Comparison of ENCODE assay signal across 8 cellular contexts in genomic region chr1:201153474-201154388, GRCh38. TPM values are rescaled to one million over a fixed set of nuclear protein-coding genes. Genes with fewer than 3 reads are reported as not detected.
DNase-seq lines count a peak whose midpoint lies in the region; ATAC-seq, FAIRE-seq and TF ChIP-seq lines count a peak whose summit lies in the region.

No MANE protein-coding gene starts in this region.

- POLR2A ChIA-PET in Panc1 (lab: Charles Lee) = no interaction called here
- POLR2A ChIA-PET in naive thymus-derived CD4-positive, alpha-beta T cell (lab: Charles Lee) = interaction anchor here (0.6 to 1.9 kb wide), 9 partner anchors 11 to 1871 kb away, joined by 3 to 11 read pairs (median 3); no protein-coding TSS in a partner anchor

- H3K36me3 ChIP-seq in Panc1 (ENCODE audit: control insufficient read depth, insufficient read depth, low read length) = peaks cover 3% of the 10 kb centered on the region; the same call in 1 of the 2 replicates
- H3K36me3 ChIP-seq in effector memory CD4-positive, alpha-beta T cell (ENCODE audit: control insufficient read depth, insufficient read depth, low read length) = no peaks in the 10 kb centered on the region
- peaks cover 0 to 36% (median 0%) of the 10 kb centered on the region in 3 experiments for H3K36me3 ChIP-seq in naive thymus-derived CD4-positive, alpha-beta T cell (ENCODE audit: control insufficient read depth in 2 of 3, insufficient read depth in 3 of 3, low read length in 3 of 3)

- H3K27ac ChIP-seq in Panc1 (ENCODE audit: low read length) = peak overlapping the region; percentile 86
- no peak overlapping the region for H3K27ac ChIP-seq in effector memory CD4-positive, alpha-beta T cell (ENCODE audit: insufficient read depth, low read length, poor library complexity, severe bottlenecking)
- peak overlapping the region; percentile 65 for H3K27ac ChIP-seq in naive thymus-derived CD4-positive, alpha-beta T cell (ENCODE audit: low read depth, low read length)

- CTCF ChIA-PET in Panc1 (lab: Charles Lee) = no interaction called here
- CTCF ChIA-PET in naive thymus-derived CD4-positive, alpha-beta T cell (lab: Charles Lee) = interaction anchor here (0.6 to 1.8 kb wide), 5 partner anchors 9 to 182 kb away, joined by 3 to 5 read pairs (median 3); no protein-coding TSS in a partner anchor

- FAIRE-seq in GM19239 (lab: Jason Lieb, UNC) = no peak

- no peaks in the 10 kb centered on the region for H3K9me3 ChIP-seq in Panc1 (ENCODE audit: control insufficient read depth, insufficient read depth, low read depth, low read length)
- no peaks in the 10 kb centered on the region for H3K9me3 ChIP-seq in effector memory CD4-positive, alpha-beta T cell (ENCODE audit: control insufficient read depth, low read length)
- no peaks in the 10 kb centered on the region for H3K9me3 ChIP-seq in naive thymus-derived CD4-positive, alpha-beta T cell (ENCODE audit: control insufficient read depth in 2 of 3, low read length in 3 of 3)

- intact Hi-C loops in Panc1 (cut with micrococcal nuclease; ENCODE audit: unreplicated experiment) = loop anchor here (5.0 kb wide), 1 partner anchor 69 kb away; no protein-coding TSS in a partner anchor
- intact Hi-C loops in naive thymus-derived CD4-positive, alpha-beta T cell (cut with micrococcal nuclease) = loop anchor here (1.0 to 10.0 kb wide), 13 partner anchors 17 to 1801 kb away; partner anchors contain the start of genes ADIPOR1 (in 1 of the 2), IPO9 (in 1 of the 2), KIF21B (in 1 of the 2) and TIMM17A (in 1 of the 2)

- peak overlapping the region; percentile 65 to 72 for H3K4me3 ChIP-seq in Panc1 (ENCODE audit: low read depth in 2 of 2, low read length in 2 of 2)
- H3K4me3 ChIP-seq in effector memory CD4-positive, alpha-beta T cell (ENCODE audit: insufficient read depth, low read depth, low read length, poor library complexity, severe bottlenecking) = peak overlapping the region; percentile 86
- peak overlapping the region; percentile 48 for H3K4me3 ChIP-seq in naive thymus-derived CD4-positive, alpha-beta T cell (ENCODE audit: low read length)

- H3K4me1 ChIP-seq in Panc1 (ENCODE audit: control insufficient read depth, insufficient read depth, low read length) = peaks cover 11% of the 10 kb centered on the region
- H3K4me1 ChIP-seq in effector memory CD4-positive, alpha-beta T cell (ENCODE audit: control insufficient read depth, insufficient read depth, low read length, poor library complexity, severe bottlenecking) = peaks cover 8% of the 10 kb centered on the region
- H3K4me1 ChIP-seq in naive thymus-derived CD4-positive, alpha-beta T cell (ENCODE audit: control insufficient read depth in 2 of 2, insufficient read depth in 2 of 2, low read length in 2 of 2) = peaks cover 7 to 14% of the 10 kb centered on the region in 2 donors

- in situ Hi-C loops in Panc1 (cut with HindIII; ENCODE audit: low pct_unique_long_range_greater_than_20kb, low sequenced_read_pairs) = no loop called here

- peaks cover 5 to 22% (median 9%) of the 10 kb centered on the region in 5 donors for H3K27me3 Mint-ChIP-seq in naive thymus-derived CD4-positive, alpha-beta T cell

- no peak for TF ChIP-seq CTCF in Panc1 (IDR thresholded peaks at IDR 0.05)

- peak overlapping the region; percentile 86 to 94 (median 93) for H3K4me3 Mint-ChIP-seq in naive thymus-derived CD4-positive, alpha-beta T cell

- no peaks in the 10 kb centered on the region for H3K9me3 Mint-ChIP-seq in naive thymus-derived CD4-positive, alpha-beta T cell

- H3K27ac Mint-ChIP-seq in naive thymus-derived CD4-positive, alpha-beta T cell = peak overlapping the region; percentile 83 to 96 (median 91)

- H3K36me3 Mint-ChIP-seq in naive thymus-derived CD4-positive, alpha-beta T cell = peaks cover 0 to 17% (median 7%) of the 10 kb centered on the region in 5 donors

- H3K27me3 ChIP-seq in Panc1 (ENCODE audit: control insufficient read depth, insufficient read depth, low read length) = no peaks in the 10 kb centered on the region; the same call in 1 of the 2 replicates
- no peaks in the 10 kb centered on the region for H3K27me3 ChIP-seq in effector memory CD4-positive, alpha-beta T cell (replicated peaks; ENCODE audit: control insufficient read depth, insufficient read depth, low read length, poor library complexity, severe bottlenecking)
- no peaks in the 10 kb centered on the region for H3K27me3 ChIP-seq in naive thymus-derived CD4-positive, alpha-beta T cell (ENCODE audit: control insufficient read depth in 2 of 2, insufficient read depth in 2 of 2, low read length in 2 of 2)

- H3K4me1 Mint-ChIP-seq in naive thymus-derived CD4-positive, alpha-beta T cell = peaks cover 12 to 36% (median 20%) of the 10 kb centered on the region in 7 donors

- peak; percentile 50 for ATAC-seq in HG03139 (IDR thresholded peaks at IDR 0.05; ENCODE audit: unreplicated experiment)
- peak; percentile 91 for ATAC-seq in Panc1
- peak; percentile 80 for ATAC-seq in naive thymus-derived CD4-positive, alpha-beta T cell

- no TSS peak for BruUV-seq in Panc1 (replicated peaks; lab: Mats Ljungman, UMichigan)

- DNase-seq in DMS53 treated with DMSO at 0.1 percent for 48 hours (lab: John Stamatoyannopoulos, UW; ENCODE audit: unreplicated experiment) (peak; percentile 73), GM19239 (ENCODE audit: insufficient read length, low spot score) (peak; percentile 71), Panc1 (ENCODE audit: low read depth, low spot score) (no peak), cortex of kidney (lab: John Stamatoyannopoulos, UW) (no peak), KG1 (lab: John Stamatoyannopoulos, UW) (no peak)
- DNase-seq in effector memory CD4-positive, alpha-beta T cell = no peak
- no peak for DNase-seq in naive thymus-derived CD4-positive, alpha-beta T cell

RNA-seq across cellular contexts. Expression of gene TMEM9, which starts 0.5 kb away (rescaled TPM):
- total RNA-seq in Panc1 (2021; ENCODE audit: unreplicated experiment) = 50.2 TPM
- 92.7 TPM for polyA plus RNA-seq in Panc1 (2012; ENCODE audit: insufficient read length)
- 10 to 100 TPM; 15.3 to 24.5 (median 16.7) TPM for total RNA-seq in naive thymus-derived CD4-positive, alpha-beta T cell
- 10 to 100 TPM; 32.1 to 56.4 TPM for polyA plus RNA-seq in naive thymus-derived CD4-positive, alpha-beta T cell

RNA-seq across cellular contexts. Expression of gene ASCL5, which starts 26.7 kb away (rescaled TPM):
- total RNA-seq in Panc1 (2021; ENCODE audit: unreplicated experiment) = not detected
- 0.15 TPM for polyA plus RNA-seq in Panc1 (2012; ENCODE audit: insufficient read length)
- under 1 TPM in 2 of 5 experiments, not detected in 3; 0.27 to 0.56 TPM for total RNA-seq in naive thymus-derived CD4-positive, alpha-beta T cell
- polyA plus RNA-seq in naive thymus-derived CD4-positive, alpha-beta T cell = under 1 TPM; 0.08 to 0.15 TPM

RNA-seq across cellular contexts. Expression of gene IGFN1, which starts 36.9 kb away (rescaled TPM):
- total RNA-seq in Panc1 (2021; ENCODE audit: unreplicated experiment) = not detected
- not detected for polyA plus RNA-seq in Panc1 (2012; ENCODE audit: insufficient read length)
- not detected for total RNA-seq in naive thymus-derived CD4-positive, alpha-beta T cell
- polyA plus RNA-seq in naive thymus-derived CD4-positive, alpha-beta T cell = not detected

RNA-seq across cellular contexts. Expression of gene CACNA1S, which starts 41.5 kb away (rescaled TPM):
- total RNA-seq in Panc1 (2021; ENCODE audit: unreplicated experiment) = not detected
- polyA plus RNA-seq in Panc1 (2012; ENCODE audit: insufficient read length) = not detected
- not detected for total RNA-seq in naive thymus-derived CD4-positive, alpha-beta T cell
- polyA plus RNA-seq in naive thymus-derived CD4-positive, alpha-beta T cell = not detected

Comparison
In these comparisons a context has a peak if more than half of its experiments do, and no peak if none do; other contexts are left out.
1. DNase-seq: peak in DMS53 treated with DMSO at 0.1 percent for 48 hours (single experiment) and GM19239 (single experiment); none in Panc1 (single experiment), effector memory CD4-positive, alpha-beta T cell (0 of 3), naive thymus-derived CD4-positive, alpha-beta T cell (0 of 9), cortex of kidney (single experiment) and KG1 (single experiment).
2. Peak in every context shown above with its lines, with median percentiles within 50 percentile points of each other: ATAC-seq and H3K4me3 ChIP-seq.